In genomic region chr4:98639108-98639507, GRCh38 we compare ENCODE assay signal across 13 cellular contexts. TPM values are rescaled to one million over a fixed set of nuclear protein-coding genes. Genes with fewer than 3 reads are reported as not detected.
DNase-seq lines count a peak whose midpoint lies in the region; ATAC-seq and TF ChIP-seq lines count a peak whose summit lies in the region.
"Had no signal": no experiment of that assay in that cellular context is flagged by ENCODE, and none has a peak within 500 bp of the region (broad histone marks: within the 10 kb centered on the region; RNA-seq: fewer than 3 reads in every experiment).

No MANE protein-coding gene starts in this region.

- H3K27me3 Mint-ChIP-seq in activated naive CD8-positive, alpha-beta T cell treated with anti-CD3 and anti-CD28 coated beads, Interleukin-2, amount 50 U/mL, for 24 hours, result no peaks in the 10 kb centered on the region
- no peaks in the 10 kb centered on the region for H3K27me3 Mint-ChIP-seq in naive thymus-derived CD4-positive, alpha-beta T cell

- DNase-seq in activated naive CD8-positive, alpha-beta T cell treated with anti-CD3 and anti-CD28 coated beads, Interleukin-2, amount 50 U/mL, for 24 hours, result no peak
- DNase-seq in naive thymus-derived CD4-positive, alpha-beta T cell, result no peak
- DNase-seq in amniotic stem cell (lab: John Stamatoyannopoulos, UW) (no peak), GM10266 (ENCODE audit: extremely low spot score) (no peak), NCI-H2081 treated with DMSO at 0.1 percent for 48 hours (lab: John Stamatoyannopoulos, UW) (no peak)
- DNase-seq: activated CD4-positive, alpha-beta T cell treated with anti-CD3 and anti-CD28 coated beads for 48 hours; colonic mucosa; esophagus squamous epithelium; NCI-H1105 treated with DMSO at 0.1 percent for 48 hours; right lobe of liver; stimulated activated CD4-positive, alpha-beta T cell treated with anti-CD3 and anti-CD28 coated beads, Interleukin-4, amount 100 ng/mL, for 4 hours had no signal

- peaks cover 40% of the 10 kb centered on the region for H3K4me1 Mint-ChIP-seq in activated naive CD8-positive, alpha-beta T cell treated with anti-CD3 and anti-CD28 coated beads, Interleukin-2, amount 50 U/mL, for 24 hours
- H3K4me1 Mint-ChIP-seq in naive thymus-derived CD4-positive, alpha-beta T cell, result peaks cover 29 to 53% (median 38%) of the 10 kb centered on the region in 7 donors

- TF ChIP-seq CTCF in GM10266 (IDR thresholded peaks at IDR 0.05; ENCODE audit: control insufficient read depth, insufficient read depth, low read depth, missing control alignments), result no peak

- peak overlapping the region; percentile 64 for H3K4me3 Mint-ChIP-seq in activated naive CD8-positive, alpha-beta T cell treated with anti-CD3 and anti-CD28 coated beads, Interleukin-2, amount 50 U/mL, for 24 hours
- H3K4me3 Mint-ChIP-seq in naive thymus-derived CD4-positive, alpha-beta T cell, result peak overlapping the region; percentile 37 to 93 (median 82)

- no peaks in the 10 kb centered on the region for H3K36me3 Mint-ChIP-seq in activated naive CD8-positive, alpha-beta T cell treated with anti-CD3 and anti-CD28 coated beads, Interleukin-2, amount 50 U/mL, for 24 hours (ENCODE audit: low read depth)
- H3K36me3 Mint-ChIP-seq in naive thymus-derived CD4-positive, alpha-beta T cell, result peaks cover 0 to 12% (median 3%) of the 10 kb centered on the region in 5 donors

- no peaks in the 10 kb centered on the region for H3K27me3 ChIP-seq in naive thymus-derived CD4-positive, alpha-beta T cell (ENCODE audit: control insufficient read depth in 2 of 2, insufficient read depth in 2 of 2, low read length in 2 of 2)
- H3K27me3 ChIP-seq: colonic mucosa, esophagus squamous epithelium, right lobe of liver had no signal

- no peaks in the 10 kb centered on the region for H3K36me3 ChIP-seq in naive thymus-derived CD4-positive, alpha-beta T cell (ENCODE audit: control insufficient read depth in 2 of 3, insufficient read depth in 3 of 3, low read length in 3 of 3)
- H3K36me3 ChIP-seq: colonic mucosa, esophagus squamous epithelium, right lobe of liver had no signal

- peaks cover 8 to 20% of the 10 kb centered on the region in 2 donors for H3K4me1 ChIP-seq in naive thymus-derived CD4-positive, alpha-beta T cell (ENCODE audit: control insufficient read depth in 2 of 2, insufficient read depth in 2 of 2, low read length in 2 of 2)
- H3K4me1 ChIP-seq: colonic mucosa, right lobe of liver had no signal

- H3K9me3 Mint-ChIP-seq in activated naive CD8-positive, alpha-beta T cell treated with anti-CD3 and anti-CD28 coated beads, Interleukin-2, amount 50 U/mL, for 24 hours, result no peaks in the 10 kb centered on the region
- H3K9me3 Mint-ChIP-seq in naive thymus-derived CD4-positive, alpha-beta T cell, result peaks cover 0 to 2% (median 0%) of the 10 kb centered on the region in 11 donors

- peak overlapping the region; percentile 71 for H3K27ac Mint-ChIP-seq in activated naive CD8-positive, alpha-beta T cell treated with anti-CD3 and anti-CD28 coated beads, Interleukin-2, amount 50 U/mL, for 24 hours
- H3K27ac Mint-ChIP-seq in naive thymus-derived CD4-positive, alpha-beta T cell, result peak overlapping the region; percentile 79 to 97 (median 87)

- H3K9me3 ChIP-seq in naive thymus-derived CD4-positive, alpha-beta T cell (ENCODE audit: control insufficient read depth in 2 of 3, low read length in 3 of 3), result no peaks in the 10 kb centered on the region
- H3K9me3 ChIP-seq: colonic mucosa, esophagus squamous epithelium, right lobe of liver had no signal

- H3K4me3 ChIP-seq in naive thymus-derived CD4-positive, alpha-beta T cell (ENCODE audit: low read length), result peak overlapping the region; percentile 36
- H3K4me3 ChIP-seq: colonic mucosa, esophagus squamous epithelium, right lobe of liver had no signal

- POLR2A ChIA-PET in naive thymus-derived CD4-positive, alpha-beta T cell (lab: Charles Lee), result no interaction called here

- CTCF ChIA-PET in naive thymus-derived CD4-positive, alpha-beta T cell (lab: Charles Lee), result interaction anchor here (1.0 kb wide), 1 partner anchor 15 kb away, joined by 3 read pairs; no protein-coding TSS in a partner anchor

- intact Hi-C loops in naive thymus-derived CD4-positive, alpha-beta T cell (cut with micrococcal nuclease), result loop anchor here in 1 of 2 donors (1.0 kb wide), 2 partner anchors 19 to 37 kb away; partner anchors contain the start of gene TSPAN5

- peak overlapping the region; percentile 49 for H3K27ac ChIP-seq in naive thymus-derived CD4-positive, alpha-beta T cell (ENCODE audit: low read depth, low read length)
- H3K27ac ChIP-seq: colonic mucosa, esophagus squamous epithelium, right lobe of liver had no signal

- ATAC-seq in GM18907 (IDR thresholded peaks at IDR 0.05; ENCODE audit: unreplicated experiment) (peak; percentile 6), HG02938 (IDR thresholded peaks at IDR 0.05; ENCODE audit: unreplicated experiment) (peak; percentile 10)
- no peak for ATAC-seq in activated naive CD8-positive, alpha-beta T cell treated with anti-CD3 and anti-CD28 coated beads, Interleukin-2, amount 50 U/mL, for 24 hours
- no peak for ATAC-seq in naive thymus-derived CD4-positive, alpha-beta T cell
- ATAC-seq: right lobe of liver had no signal

RNA-seq across cellular contexts. Expression of gene TSPAN5, which starts 19.3 kb away (rescaled TPM):
- total RNA-seq in naive thymus-derived CD4-positive, alpha-beta T cell, result 10 to 100 TPM in 3 of 5 experiments, 1 to 10 TPM in 2; 3.3 to 31.6 (median 10.9) TPM
- 1 to 10 TPM; 6.8 to 7.8 TPM for polyA plus RNA-seq in naive thymus-derived CD4-positive, alpha-beta T cell

Comparison
In these comparisons a context has a peak if more than half of its experiments do, and no peak if none do; other contexts are left out.
1. ATAC-seq: peak in GM18907 (single experiment) and HG02938 (single experiment); none in activated naive CD8-positive, alpha-beta T cell treated with anti-CD3 and anti-CD28 coated beads, Interleukin-2, amount 50 U/mL, for 24 hours (single experiment) and naive thymus-derived CD4-positive, alpha-beta T cell (single experiment).